In the genomic region with DNA sequence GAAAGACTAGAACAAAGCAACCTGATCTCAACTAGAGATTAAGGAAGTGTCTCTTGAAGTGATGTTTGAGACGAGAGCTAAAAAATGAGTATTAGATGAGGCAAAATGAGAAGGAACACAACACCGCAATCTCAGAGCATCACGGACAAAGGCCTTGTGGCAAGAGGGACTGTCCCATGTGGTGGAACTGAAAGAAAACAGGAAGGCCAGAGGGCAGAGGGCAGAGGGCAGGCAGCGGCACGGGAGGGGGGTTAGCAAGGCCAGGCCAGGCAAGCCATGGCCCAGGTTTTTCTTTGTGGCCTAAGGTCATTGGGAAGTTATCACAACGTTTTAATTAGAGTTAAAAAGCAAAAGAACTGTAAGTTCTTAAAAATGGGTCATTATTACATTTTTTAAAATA, we compare ENCODE assay signal across 1 cellular context.
TF ChIP-seq lines count a peak whose summit lies in the region.

No MANE protein-coding gene starts in this region.

TF ChIP-seq in HepG2, 621 proteins besides CTCF, POLR2A, EP300 and RAD21 (continued from another document):
- TF ChIP-seq, protein P1, sequence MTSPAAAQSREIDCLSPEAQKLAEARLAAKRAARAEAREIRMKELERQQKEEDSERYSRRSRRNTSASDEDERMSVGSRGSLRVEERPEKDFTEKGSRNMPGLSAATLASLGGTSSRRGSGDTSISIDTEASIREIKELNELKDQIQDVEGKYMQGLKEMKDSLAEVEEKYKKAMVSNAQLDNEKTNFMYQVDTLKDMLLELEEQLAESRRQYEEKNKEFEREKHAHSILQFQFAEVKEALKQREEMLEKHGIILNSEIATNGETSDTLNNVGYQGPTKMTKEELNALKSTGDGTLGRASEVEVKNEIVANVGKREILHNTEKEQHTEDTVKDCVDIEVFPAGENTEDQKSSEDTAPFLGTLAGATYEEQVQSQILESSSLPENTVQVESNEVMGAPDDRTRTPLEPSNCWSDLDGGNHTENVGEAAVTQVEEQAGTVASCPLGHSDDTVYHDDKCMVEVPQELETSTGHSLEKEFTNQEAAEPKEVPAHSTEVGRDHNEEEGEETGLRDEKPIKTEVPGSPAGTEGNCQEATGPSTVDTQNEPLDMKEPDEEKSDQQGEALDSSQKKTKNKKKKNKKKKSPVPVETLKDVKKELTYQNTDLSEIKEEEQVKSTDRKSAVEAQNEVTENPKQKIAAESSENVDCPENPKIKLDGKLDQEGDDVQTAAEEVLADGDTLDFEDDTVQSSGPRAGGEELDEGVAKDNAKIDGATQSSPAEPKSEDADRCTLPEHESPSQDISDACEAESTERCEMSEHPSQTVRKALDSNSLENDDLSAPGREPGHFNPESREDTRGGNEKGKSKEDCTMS (CRISPR knock-in tag; conservative IDR thresholded peaks at IDR 0.05) = no peak
- TF ChIP-seq ZFP36L2 (CRISPR knock-in tag; IDR thresholded peaks at IDR 0.05) = no peak
- TF ChIP-seq ZBTB38 (CRISPR knock-in tag; IDR thresholded peaks at IDR 0.05) = peak; percentile 95
TF ChIP-seq in HepG2: peak in this region for 15.
